Comparison of ENCODE assay signal across 2 cellular contexts in the genomic region with DNA sequence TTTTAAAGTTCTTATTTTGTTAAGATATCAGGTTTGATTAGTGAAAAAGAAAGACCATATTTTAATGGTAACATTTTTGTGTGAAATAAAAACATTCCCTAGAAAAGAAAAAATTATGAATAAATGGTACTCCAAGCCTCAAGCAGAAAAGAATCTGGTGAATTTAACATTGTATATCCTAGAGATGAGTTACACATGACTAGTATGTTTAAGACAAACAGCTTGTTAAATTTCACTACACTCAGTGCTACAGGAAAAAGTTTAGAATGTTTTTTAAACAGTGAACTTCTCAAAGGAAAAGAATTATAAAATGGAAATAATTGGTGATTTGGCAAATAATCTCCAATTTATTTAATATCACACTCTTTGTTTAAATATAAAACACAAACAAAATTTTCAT.
A peak's percentile ranks its signal among the peaks of the same experiment; 100 is the strongest.
TF ChIP-seq lines count a peak whose summit lies in the region.

No MANE protein-coding gene starts in this region.

TF ChIP-seq in IMR-90, 13 proteins besides CTCF, POLR2A, EP300 and RAD21 (continued from another document):
- TF ChIP-seq, protein P1, sequence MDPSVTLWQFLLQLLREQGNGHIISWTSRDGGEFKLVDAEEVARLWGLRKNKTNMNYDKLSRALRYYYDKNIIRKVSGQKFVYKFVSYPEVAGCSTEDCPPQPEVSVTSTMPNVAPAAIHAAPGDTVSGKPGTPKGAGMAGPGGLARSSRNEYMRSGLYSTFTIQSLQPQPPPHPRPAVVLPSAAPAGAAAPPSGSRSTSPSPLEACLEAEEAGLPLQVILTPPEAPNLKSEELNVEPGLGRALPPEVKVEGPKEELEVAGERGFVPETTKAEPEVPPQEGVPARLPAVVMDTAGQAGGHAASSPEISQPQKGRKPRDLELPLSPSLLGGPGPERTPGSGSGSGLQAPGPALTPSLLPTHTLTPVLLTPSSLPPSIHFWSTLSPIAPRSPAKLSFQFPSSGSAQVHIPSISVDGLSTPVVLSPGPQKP (IDR thresholded peaks at IDR 0.05; ENCODE audit: borderline replicate concordance, low read depth, low read length): no peak
- TF ChIP-seq BHLHE40 (IDR thresholded peaks at IDR 0.05; ENCODE audit: low read depth, low read length) (no peak), MXI1 (IDR thresholded peaks at IDR 0.05; ENCODE audit: borderline replicate concordance, low read depth, low read length) (no peak), MAZ (IDR thresholded peaks at IDR 0.05; ENCODE audit: borderline replicate concordance, low read depth, low read length) (no peak), NFE2L2 (IDR thresholded peaks at IDR 0.05; ENCODE audit: low read depth, low read length) (no peak), MAFK (IDR thresholded peaks at IDR 0.05; ENCODE audit: low read depth, low read length) (no peak), CEBPB (IDR thresholded peaks at IDR 0.05; ENCODE audit: low read depth, low read length) (no peak), SMC3 (IDR thresholded peaks at IDR 0.05; ENCODE audit: low read depth, low read length) (no peak), CHD1 (IDR thresholded peaks at IDR 0.05; ENCODE audit: low read depth, low read length) (no peak)
- TF ChIP-seq, protein P2, sequence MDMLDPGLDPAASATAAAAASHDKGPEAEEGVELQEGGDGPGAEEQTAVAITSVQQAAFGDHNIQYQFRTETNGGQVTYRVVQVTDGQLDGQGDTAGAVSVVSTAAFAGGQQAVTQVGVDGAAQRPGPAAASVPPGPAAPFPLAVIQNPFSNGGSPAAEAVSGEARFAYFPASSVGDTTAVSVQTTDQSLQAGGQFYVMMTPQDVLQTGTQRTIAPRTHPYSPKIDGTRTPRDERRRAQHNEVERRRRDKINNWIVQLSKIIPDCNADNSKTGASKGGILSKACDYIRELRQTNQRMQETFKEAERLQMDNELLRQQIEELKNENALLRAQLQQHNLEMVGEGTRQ (IDR thresholded peaks at IDR 0.05; ENCODE audit: low read depth, low read length): no peak
TF ChIP-seq in IMR-90: peak in this region for 0.

TF ChIP-seq in neural cell, 6 proteins besides CTCF, POLR2A, EP300 and RAD21 (continued from another document):
- TF ChIP-seq, protein P3, sequence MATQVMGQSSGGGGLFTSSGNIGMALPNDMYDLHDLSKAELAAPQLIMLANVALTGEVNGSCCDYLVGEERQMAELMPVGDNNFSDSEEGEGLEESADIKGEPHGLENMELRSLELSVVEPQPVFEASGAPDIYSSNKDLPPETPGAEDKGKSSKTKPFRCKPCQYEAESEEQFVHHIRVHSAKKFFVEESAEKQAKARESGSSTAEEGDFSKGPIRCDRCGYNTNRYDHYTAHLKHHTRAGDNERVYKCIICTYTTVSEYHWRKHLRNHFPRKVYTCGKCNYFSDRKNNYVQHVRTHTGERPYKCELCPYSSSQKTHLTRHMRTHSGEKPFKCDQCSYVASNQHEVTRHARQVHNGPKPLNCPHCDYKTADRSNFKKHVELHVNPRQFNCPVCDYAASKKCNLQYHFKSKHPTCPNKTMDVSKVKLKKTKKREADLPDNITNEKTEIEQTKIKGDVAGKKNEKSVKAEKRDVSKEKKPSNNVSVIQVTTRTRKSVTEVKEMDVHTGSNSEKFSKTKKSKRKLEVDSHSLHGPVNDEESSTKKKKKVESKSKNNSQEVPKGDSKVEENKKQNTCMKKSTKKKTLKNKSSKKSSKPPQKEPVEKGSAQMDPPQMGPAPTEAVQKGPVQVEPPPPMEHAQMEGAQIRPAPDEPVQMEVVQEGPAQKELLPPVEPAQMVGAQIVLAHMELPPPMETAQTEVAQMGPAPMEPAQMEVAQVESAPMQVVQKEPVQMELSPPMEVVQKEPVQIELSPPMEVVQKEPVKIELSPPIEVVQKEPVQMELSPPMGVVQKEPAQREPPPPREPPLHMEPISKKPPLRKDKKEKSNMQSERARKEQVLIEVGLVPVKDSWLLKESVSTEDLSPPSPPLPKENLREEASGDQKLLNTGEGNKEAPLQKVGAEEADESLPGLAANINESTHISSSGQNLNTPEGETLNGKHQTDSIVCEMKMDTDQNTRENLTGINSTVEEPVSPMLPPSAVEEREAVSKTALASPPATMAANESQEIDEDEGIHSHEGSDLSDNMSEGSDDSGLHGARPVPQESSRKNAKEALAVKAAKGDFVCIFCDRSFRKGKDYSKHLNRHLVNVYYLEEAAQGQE (IDR thresholded peaks at IDR 0.05; ENCODE audit: borderline replicate concordance): peak; percentile 1
- no peak for TF ChIP-seq SMC3 (conservative IDR thresholded peaks at IDR 0.05; ENCODE audit: poor library complexity)
